Comparison of ENCODE assay signal across 24 cellular contexts in genomic region chr16:2843526-2843925, GRCh38. TPM values are rescaled to one million over a fixed set of nuclear protein-coding genes. Genes with fewer than 3 reads are reported as not detected.
"Had no signal": no experiment of that assay in that cellular context is flagged by ENCODE, and none has a peak within 500 bp of the region (broad histone marks: within the 10 kb centered on the region; RNA-seq: fewer than 3 reads in every experiment).

No MANE protein-coding gene starts in this region.

- FAIRE-seq: TTC549 had no signal

- ATAC-seq: activated CD4-positive, alpha-beta T cell treated with anti-CD3 and anti-CD28 coated beads for 36 hours; gastroesophageal sphincter; heart left ventricle; left ventricle myocardium superior had no signal

- H3K4me3 ChIP-seq: gastroesophageal sphincter, transverse colon, vagina had no signal

- H3K9me3 Mint-ChIP-seq: activated T-helper 1 cell treated with anti-CD3 and anti-CD28 coated beads, Interleukin-12 subunit alpha, Interleukin-12 subunit beta, Interleukin-2, Interleukin-4 antibody, amounts not matched to agents 30 ng/mL and 10 ng/mL and 1 ng/mL, durations not matched to agents 14 hours and 24 hours and 36 hours; nephron; stimulated activated naive CD8-positive, alpha-beta T cell treated with anti-CD3 and anti-CD28 coated beads, Interleukin-15, Interleukin-2, amounts not matched to agents 100 ng/mL and 50 ng/mL, for 24 hours; T-helper 2 cell treated with Interferon-gamma antibody and Interleukin-4, amounts not matched to agents 5 μg/mL and 100 μg/mL, for 36 hours had no signal

- H3K27ac Mint-ChIP-seq: nephron; progenitor cell of endocrine pancreas; T-helper 2 cell treated with Interferon-gamma antibody and Interleukin-4, amounts not matched to agents 5 μg/mL and 100 μg/mL, for 36 hours had no signal

- H3K9me3 ChIP-seq: transverse colon, vagina had no signal

- H3K4me1 Mint-ChIP-seq: nephron had no signal

- H3K4me3 Mint-ChIP-seq: nephron had no signal

- H3K27ac ChIP-seq: brain microvascular endothelial cell, coronary artery, gastroesophageal sphincter, transverse colon, vagina had no signal

- H3K27me3 Mint-ChIP-seq: activated CD4-positive, alpha-beta T cell treated with anti-CD3 and anti-CD28 coated beads for 36 hours; activated naive CD8-positive, alpha-beta T cell treated with anti-CD3 and anti-CD28 coated beads for 36 hours; stimulated activated naive CD8-positive, alpha-beta T cell treated with anti-CD3 and anti-CD28 coated beads, Interleukin-15, Interleukin-2, amounts not matched to agents 100 ng/mL and 50 ng/mL, for 24 hours had no signal

- H3K27me3 ChIP-seq: brain microvascular endothelial cell, vagina had no signal

- DNase-seq: activated CD4-positive, alpha-beta T cell treated with anti-CD3 and anti-CD28 coated beads for 36 hours; activated gamma-delta T cell treated with Interleukin-2 at 50 U/mL for 16 hours; activated naive CD8-positive, alpha-beta T cell treated with anti-CD3 and anti-CD28 coated beads for 36 hours; activated T-cell treated with anti-CD3 and anti-CD28 coated beads for 4 hours; anterior cingulate cortex; brain microvascular endothelial cell; heart left ventricle; left ventricle myocardium superior; mesenchymal stem cell; nucleus accumbens; stimulated activated CD4-positive, alpha-beta T cell treated with anti-CD3 and anti-CD28 coated beads, Interleukin-2, amount 100 ng/mL, for 24 hours; transverse colon had no signal

- H3K36me3 ChIP-seq: brain microvascular endothelial cell, gastroesophageal sphincter, heart left ventricle, transverse colon, vagina had no signal

RNA-seq across cellular contexts. Expression of gene ZG16B, which starts 13.4 kb away (rescaled TPM):
- total RNA-seq: progenitor cell of endocrine pancreas, SK-MEL-5 had no signal
- polyA plus RNA-seq: heart left ventricle had no signal

RNA-seq across cellular contexts. Expression of gene PRSS22, which starts 14.4 kb away (rescaled TPM):
- total RNA-seq: activated CD4-positive, alpha-beta T cell treated with anti-CD3 and anti-CD28 coated beads for 36 hours; activated naive CD8-positive, alpha-beta T cell treated with anti-CD3 and anti-CD28 coated beads for 36 hours; activated T-helper 1 cell treated with anti-CD3 and anti-CD28 coated beads, Interleukin-12 subunit alpha, Interleukin-12 subunit beta, Interleukin-2, Interleukin-4 antibody, amounts not matched to agents 30 ng/mL and 10 ng/mL and 1 ng/mL, durations not matched to agents 14 hours and 24 hours and 36 hours; heart left ventricle; left ventricle myocardium superior; SK-MEL-5 had no signal
- polyA plus RNA-seq: heart left ventricle had no signal

RNA-seq across cellular contexts. Expression of gene PRSS21, which starts 26.5 kb away (rescaled TPM):
- total RNA-seq: gastroesophageal sphincter, heart left ventricle, left ventricle myocardium superior, progenitor cell of endocrine pancreas, SK-MEL-5, vagina had no signal
- polyA plus RNA-seq: heart left ventricle had no signal

RNA-seq across cellular contexts. Expression of gene PRSS41, which starts 45.3 kb away (rescaled TPM):
- total RNA-seq: activated CD4-positive, alpha-beta T cell treated with anti-CD3 and anti-CD28 coated beads for 36 hours; activated naive CD8-positive, alpha-beta T cell treated with anti-CD3 and anti-CD28 coated beads for 36 hours; activated T-helper 1 cell treated with anti-CD3 and anti-CD28 coated beads, Interleukin-12 subunit alpha, Interleukin-12 subunit beta, Interleukin-2, Interleukin-4 antibody, amounts not matched to agents 30 ng/mL and 10 ng/mL and 1 ng/mL, durations not matched to agents 14 hours and 24 hours and 36 hours; gastroesophageal sphincter; heart left ventricle; kidney epithelial cell; left ventricle myocardium superior; progenitor cell of endocrine pancreas; SK-MEL-5; transverse colon; vagina had no signal
- polyA plus RNA-seq: esophagus, heart left ventricle had no signal
